In the genomic region with DNA sequence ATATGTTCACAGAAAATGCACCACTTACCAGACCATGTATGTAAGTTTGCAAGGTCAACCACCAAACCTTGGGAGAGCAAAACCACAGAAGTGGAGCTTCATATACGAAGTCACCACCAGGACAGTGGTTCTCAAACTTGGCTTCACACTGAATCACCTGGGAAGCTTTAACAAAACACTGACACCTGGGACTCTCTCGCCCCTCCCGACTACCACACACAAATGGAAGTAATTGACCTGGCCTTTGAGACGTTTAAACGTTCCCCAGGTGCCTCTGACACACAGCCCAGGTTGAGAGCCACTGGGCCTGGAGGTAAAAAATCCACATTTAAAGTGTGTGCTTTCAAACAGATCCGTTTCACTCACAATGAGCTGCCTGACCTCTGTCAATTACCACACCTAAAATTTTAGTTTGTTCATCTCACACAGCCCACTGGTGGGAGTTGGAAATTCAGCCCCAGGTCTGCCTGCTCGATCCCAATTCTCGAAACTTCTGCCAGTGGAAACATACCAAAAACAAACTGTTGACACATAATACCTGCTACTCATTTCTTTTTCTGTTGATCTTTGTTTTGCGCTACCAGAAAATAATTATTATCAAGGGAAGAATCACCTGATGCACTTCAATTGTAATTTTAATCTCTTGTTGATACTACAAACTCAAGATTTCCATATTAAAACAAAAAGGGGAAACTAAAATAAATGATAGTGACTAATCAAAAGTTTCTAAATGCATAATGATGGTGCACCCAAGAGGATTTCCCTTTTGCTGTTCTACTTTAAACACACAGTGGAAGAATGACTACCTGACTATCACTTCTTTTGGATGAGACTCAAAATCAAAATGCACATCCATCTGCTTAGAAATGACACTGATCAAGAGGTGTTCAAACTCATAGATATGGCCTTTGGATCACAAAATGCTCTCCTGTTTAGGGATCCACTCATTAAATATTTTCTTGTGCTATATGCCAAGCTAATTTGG, we compare ENCODE assay signal across 25 cellular contexts. TPM values are rescaled to one million over a fixed set of nuclear protein-coding genes. Genes with fewer than 3 reads are reported as not detected.
DNase-seq lines count a peak whose midpoint lies in the region; FAIRE-seq and TF ChIP-seq lines count a peak whose summit lies in the region.
"Had no signal": no experiment of that assay in that cellular context is flagged by ENCODE, and none has a peak within 500 bp of the region (broad histone marks: within the 10 kb centered on the region; RNA-seq: fewer than 3 reads in every experiment).

No MANE protein-coding gene starts in this region.

- H3K4ac ChIP-seq in H1 (replicated peaks; ENCODE audit: insufficient read length, low read depth, low read length) = peak overlapping the region; percentile 38

- peaks cover 12% of the 10 kb centered on the region for H3K4me1 Mint-ChIP-seq in activated CD4-positive, alpha-beta T cell treated with anti-CD3 and anti-CD28 coated beads, Interleukin-2, amount 10 ng/mL, durations not matched to agents 24 days and 14 days
- no peaks in the 10 kb centered on the region for H3K4me1 Mint-ChIP-seq in neural progenitor cell

- H3K23ac ChIP-seq in H1 (ENCODE audit: insufficient read length) = no peak overlapping the region

- H2BK15ac ChIP-seq in H1 (ENCODE audit: low read length) = no peak overlapping the region

- no peak for TF ChIP-seq POLR2A in H1 (IDR thresholded peaks at IDR 0.05; ENCODE audit: control extremely low read depth in 1 of 2, low read depth in 2 of 2, low read length in 2 of 2)

- no peak for DNase-seq in activated CD4-positive, alpha-beta T cell treated with anti-CD3 and anti-CD28 coated beads, Interleukin-2, amount 10 ng/mL, durations not matched to agents 24 days and 14 days
- no peak for DNase-seq in activated CD4-positive, alpha-beta T cell treated with anti-CD3 and anti-CD28 coated beads, Interleukin-2, amount 50 U/mL, for 1 hour
- DNase-seq in NCI-H69 (lab: John Stamatoyannopoulos, UW) (peak; percentile 71), H1 (ENCODE audit: low read depth in 1 of 2, low spot score in 2 of 2) (no peak), neural progenitor cell (ENCODE audit: low spot score) (no peak), cortex of kidney (lab: John Stamatoyannopoulos, UW) (no peak), NCI-H1694 treated with DMSO at 0.1 percent for 48 hours (lab: John Stamatoyannopoulos, UW) (no peak), GM13976 (ENCODE audit: low spot score) (no peak)
- DNase-seq: activated CD4-positive, alpha-beta memory T cell treated with anti-CD3 and anti-CD28 coated beads, Interleukin-2, amount 10 ng/mL, durations not matched to agents 7 days and 5 days; activated naive CD8-positive, alpha-beta T cell treated with anti-CD3 and anti-CD28 coated beads, Interleukin-2, amount 10 ng/mL, durations not matched to agents 7 days and 5 days; DMS79 treated with DMSO at 0.1 percent for 48 hours; effector CD8-positive, alpha-beta T cell; mesenchymal stem cell; NCI-H1048; NCI-H2081; stimulated activated CD4-positive, alpha-beta T cell treated with anti-CD3 and anti-CD28 coated beads, Interleukin-12 subunit alpha, Interleukin-12 subunit beta, amount 100 ng/mL, for 4 hours; T-helper 9 cell; upper lobe of right lung had no signal

- H3K4me3 ChIP-seq in H1 (ENCODE audit: extremely low read depth in 1 of 4, insufficient read depth in 2 of 4, low read depth in 3 of 4, low read length in 4 of 4) (no peak overlapping the region), neural progenitor cell (no peak overlapping the region)
- H3K4me3 ChIP-seq: esophagus muscularis mucosa, gastroesophageal sphincter, GM12878, upper lobe of right lung had no signal

- 0 out of 7 replicates have a peak, but pooled peaks cover 0 to 2% (median 0%) of the 10 kb centered on the region in 4 experiments for H3K4me1 ChIP-seq in H1 (replicated peaks in 1 of 4; ENCODE audit: control insufficient read depth in 3 of 4, insufficient read depth in 4 of 4, low read length in 3 of 4)
- H3K4me1 ChIP-seq in neural progenitor cell = no peaks in the 10 kb centered on the region
- H3K4me1 ChIP-seq: esophagus muscularis mucosa, gastroesophageal sphincter, upper lobe of right lung had no signal

- no peak overlapping the region for H3K9ac ChIP-seq in H1 (replicated peaks in 1 of 4; ENCODE audit: extremely low read depth in 1 of 4, low read depth in 3 of 4, low read length in 3 of 4)
- H3K9ac ChIP-seq in neural progenitor cell = no peak overlapping the region

- H3K4me3 Mint-ChIP-seq in activated CD4-positive, alpha-beta T cell treated with anti-CD3 and anti-CD28 coated beads, Interleukin-2, amount 10 ng/mL, durations not matched to agents 24 days and 14 days = no peak overlapping the region
- no peak overlapping the region for H3K4me3 Mint-ChIP-seq in neural progenitor cell
- H3K4me3 Mint-ChIP-seq: activated CD4-positive, alpha-beta memory T cell treated with anti-CD3 and anti-CD28 coated beads, Interleukin-2, amount 10 ng/mL, durations not matched to agents 7 days and 5 days; activated naive CD8-positive, alpha-beta T cell treated with anti-CD3 and anti-CD28 coated beads, Interleukin-2, amount 10 ng/mL, durations not matched to agents 7 days and 5 days; WTC11 had no signal

- no peak for FAIRE-seq in H1 (lab: Jason Lieb, UNC)
- FAIRE-seq: A204.1, GM12878, GM19239 had no signal

- H3K18ac ChIP-seq in H1 (ENCODE audit: extremely low read depth, low read length) = no peak overlapping the region

- H3K27me3 ChIP-seq in H1 (replicated peaks in 1 of 4; ENCODE audit: control insufficient read depth in 3 of 4, extremely low read depth in 1 of 4, insufficient read depth in 3 of 4, low read length in 3 of 4) (no peaks in the 10 kb centered on the region; a peak in 1 of 7 replicates), neural progenitor cell (no peaks in the 10 kb centered on the region)
- H3K27me3 ChIP-seq: esophagus muscularis mucosa, gastroesophageal sphincter, upper lobe of right lung had no signal

- H3K79me2 ChIP-seq in H1 (ENCODE audit: control insufficient read depth in 1 of 2, insufficient read depth in 2 of 2, low read length in 2 of 2) (no peaks in the 10 kb centered on the region), neural progenitor cell (ENCODE audit: low read depth) (no peaks in the 10 kb centered on the region)

- no peak overlapping the region for H3K14ac ChIP-seq in H1 (ENCODE audit: insufficient read length)

- CTCF ChIA-PET in H1 (lab: Charles Lee; ENCODE audit: partially characterized antibody) = interaction anchor here (0.7 to 2.4 kb wide), 2 partner anchors 12 to 274 kb away, joined by 3 to 6 read pairs; no protein-coding TSS in a partner anchor

- no peak for TF ChIP-seq RAD21 in H1 (IDR thresholded peaks at IDR 0.05 in 1 of 2, conservative IDR thresholded peaks at IDR 0.05 in 1 of 2; ENCODE audit: low read depth in 2 of 2, low read length in 2 of 2)

- no peak overlapping the region for H4K8ac ChIP-seq in H1 (ENCODE audit: extremely low read depth, insufficient read depth, low read length)

- H2BK20ac ChIP-seq in H1 (ENCODE audit: low read length) = no peak overlapping the region

- no peaks in the 10 kb centered on the region for H3K23me2 ChIP-seq in H1 (ENCODE audit: low read depth, low read length)

- H3K4me2 ChIP-seq in H1 (ENCODE audit: insufficient read depth in 1 of 2, low read depth in 2 of 2, low read length in 2 of 2) = no peak overlapping the region; a peak in 1 of 4 replicates
- H3K4me2 ChIP-seq in neural progenitor cell = no peak overlapping the region

- WGBS in H1 (ENCODE audit: extremely low coverage in 1 of 2, insufficient coverage in 1 of 2, insufficient read length in 1 of 2, insufficient replicate concordance in 2 of 2, low coverage in 1 of 2, low lambda C conversion rate in 2 of 2, missing lambda C conversion rate in 1 of 2), 2 experiments = 74% methylated on average over 9 of the region's 9 CpGs; no CpG with 5 or more reads in 1 of the 2 experiments

- no peak overlapping the region for H3K56ac ChIP-seq in H1 (replicated peaks; ENCODE audit: insufficient read length, low read depth, low read length)

- intact Hi-C loops in activated CD4-positive, alpha-beta T cell treated with anti-CD3 and anti-CD28 coated beads, Interleukin-2, amount 10 ng/mL, durations not matched to agents 24 days and 14 days (cut with micrococcal nuclease) = no loop called here

- H4K5ac ChIP-seq in H1 (ENCODE audit: insufficient read length, low read depth, low read length) = no peak overlapping the region

- H3K27ac Mint-ChIP-seq in activated CD4-positive, alpha-beta T cell treated with anti-CD3 and anti-CD28 coated beads, Interleukin-2, amount 10 ng/mL, durations not matched to agents 24 days and 14 days = peak overlapping the region; percentile 29
- peak overlapping the region; percentile 37 for H3K27ac Mint-ChIP-seq in neural progenitor cell
- H3K27ac Mint-ChIP-seq: activated CD4-positive, alpha-beta memory T cell treated with anti-CD3 and anti-CD28 coated beads, Interleukin-2, amount 10 ng/mL, durations not matched to agents 7 days and 5 days; WTC11 had no signal

- H2BK120ac ChIP-seq in H1 (replicated peaks; ENCODE audit: low read depth, low read length) = no peak overlapping the region

- H3K27me3 Mint-ChIP-seq in activated CD4-positive, alpha-beta T cell treated with anti-CD3 and anti-CD28 coated beads, Interleukin-2, amount 10 ng/mL, durations not matched to agents 24 days and 14 days = peaks cover 17% of the 10 kb centered on the region
- H3K27me3 Mint-ChIP-seq in neural progenitor cell (ENCODE audit: insufficient read depth, low read depth) = peaks cover 5% of the 10 kb centered on the region
- H3K27me3 Mint-ChIP-seq: activated CD4-positive, alpha-beta memory T cell treated with anti-CD3 and anti-CD28 coated beads, Interleukin-2, amount 10 ng/mL, durations not matched to agents 7 days and 5 days had no signal

- H2AFZ ChIP-seq in H1 (ENCODE audit: low read length) = 0 out of 2 replicates have a peak overlapping the region, but pooled peaks have one; percentile 5
- no peak overlapping the region for H2AFZ ChIP-seq in neural progenitor cell (replicated peaks)

- H2BK12ac ChIP-seq in H1 (ENCODE audit: low read depth, low read length) = no peak overlapping the region

- in situ Hi-C loops in GM13976 (cut with MboI; ENCODE audit: low sequenced_read_pairs, unreplicated experiment) = loop anchor here (10.0 to 25.0 kb wide), 2 partner anchors 316 to 599 kb away; no protein-coding TSS in a partner anchor

- TF ChIP-seq CTCF in H1 (IDR thresholded peaks at IDR 0.05; ENCODE audit: control extremely low read depth in 1 of 3, insufficient read depth in 1 of 3, low read depth in 1 of 3, low read length in 3 of 3) (no peak), neural progenitor cell (IDR thresholded peaks at IDR 0.05) (no peak), GM13976 (IDR thresholded peaks at IDR 0.05; ENCODE audit: borderline replicate concordance, control extremely low read depth, extremely low read depth, insufficient read depth, missing control alignments) (no peak)

- no peaks in the 10 kb centered on the region for H3K9me3 ChIP-seq in H1 (ENCODE audit: insufficient read depth in 2 of 2, low read depth in 1 of 2, low read length in 1 of 2)
- H3K9me3 ChIP-seq in neural progenitor cell (ENCODE audit: low read depth) = no peaks in the 10 kb centered on the region
- H3K9me3 ChIP-seq: esophagus muscularis mucosa, gastroesophageal sphincter, upper lobe of right lung had no signal

- H4K20me1 ChIP-seq in H1 (replicated peaks in 1 of 2; ENCODE audit: control insufficient read depth in 1 of 2, insufficient read depth in 2 of 2, low read length in 2 of 2) (no peaks in the 10 kb centered on the region), neural progenitor cell (ENCODE audit: low read depth) (no peaks in the 10 kb centered on the region)

- TF ChIP-seq EP300 in H1 (IDR thresholded peaks at IDR 0.05; ENCODE audit: borderline replicate concordance in 1 of 2, low read depth in 2 of 2, low read length in 2 of 2) = no peak

- H2BK5ac ChIP-seq in H1 (ENCODE audit: low read depth, low read length) = no peak overlapping the region

- no peaks in the 10 kb centered on the region for H3K9me3 Mint-ChIP-seq in activated CD4-positive, alpha-beta T cell treated with anti-CD3 and anti-CD28 coated beads, Interleukin-2, amount 10 ng/mL, durations not matched to agents 24 days and 14 days
- H3K9me3 Mint-ChIP-seq in neural progenitor cell = no peaks in the 10 kb centered on the region
- H3K9me3 Mint-ChIP-seq: activated CD4-positive, alpha-beta memory T cell treated with anti-CD3 and anti-CD28 coated beads, Interleukin-2, amount 10 ng/mL, durations not matched to agents 7 days and 5 days; WTC11 had no signal

- no peak overlapping the region for H4K91ac ChIP-seq in H1 (replicated peaks; ENCODE audit: insufficient read length, low read length)

- no peaks in the 10 kb centered on the region for H3K79me1 ChIP-seq in H1 (ENCODE audit: low read depth, low read length)

- no peaks in the 10 kb centered on the region for H3K36me3 ChIP-seq in H1 (ENCODE audit: control insufficient read depth in 2 of 4, insufficient read depth in 4 of 4, low read length in 3 of 4)
- no peaks in the 10 kb centered on the region for H3K36me3 ChIP-seq in neural progenitor cell
- H3K36me3 ChIP-seq: esophagus muscularis mucosa, gastroesophageal sphincter, upper lobe of right lung had no signal

- H2AK5ac ChIP-seq in H1 (ENCODE audit: low read depth, low read length) = no peak overlapping the region

- no peaks in the 10 kb centered on the region for H3F3A ChIP-seq in neural progenitor cell (ENCODE audit: low read depth)

- H3K27ac ChIP-seq in H1 (ENCODE audit: low read depth, low read length) (no peak overlapping the region), neural progenitor cell (no peak overlapping the region)
- H3K27ac ChIP-seq: esophagus muscularis mucosa, gastroesophageal sphincter, upper lobe of right lung had no signal

- POLR2A ChIA-PET in H1 (lab: Charles Lee; ENCODE audit: partially characterized antibody) = interaction anchor here (0.6 to 1.0 kb wide), 3 partner anchors 29 to 160 kb away, joined by 3 to 5 read pairs (median 3); no protein-coding TSS in a partner anchor

- H3K36me3 Mint-ChIP-seq in activated CD4-positive, alpha-beta T cell treated with anti-CD3 and anti-CD28 coated beads, Interleukin-2, amount 10 ng/mL, durations not matched to agents 24 days and 14 days (ENCODE audit: low read depth) = no peaks in the 10 kb centered on the region
- no peaks in the 10 kb centered on the region for H3K36me3 Mint-ChIP-seq in neural progenitor cell
- H3K36me3 Mint-ChIP-seq: activated naive CD8-positive, alpha-beta T cell treated with anti-CD3 and anti-CD28 coated beads, Interleukin-2, amount 10 ng/mL, durations not matched to agents 7 days and 5 days; WTC11 had no signal

RNA-seq across cellular contexts. Expression of a gene that starts 26.6 kb away (rescaled TPM):
- total RNA-seq in activated CD4-positive, alpha-beta T cell treated with anti-CD3 and anti-CD28 coated beads, Interleukin-2, amount 10 ng/mL, durations not matched to agents 24 days and 14 days = 0.62 and 0.70 TPM in 2 replicates
- 0.32 and 0.36 TPM in 2 replicates for total RNA-seq in H1 (2021; fragmentation: NEBNext Ultra II Directional; extraction: Animal tissue kit (Norgen Biotek cat#: 25700))
- polyA plus RNA-seq in H1 (2011; rRNA removed) = 0.27 and 0.67 TPM in 2 replicates
- polyA plus RNA-seq in H1 (2011; cell fraction: cytosol; rRNA removed) = 1.3 TPM
- 0.20 TPM for polyA plus RNA-seq in H1 (2011; cell fraction: nucleus; rRNA removed)
- polyA plus RNA-seq in H1 (2012, experiment 1 of 2) = 0.70 to 1.4 TPM (median 1.0 TPM) in 4 replicates
- not detected for polyA plus RNA-seq in H1 (2012, experiment 2 of 2)
- 0.89 TPM for polyA plus RNA-seq in H1 (2013, experiment 1 of 2)
- 0.92 TPM for polyA plus RNA-seq in H1 (2013, experiment 2 of 2)
- polyA minus RNA-seq in H1 (2011; rRNA and poly(A)+ RNA removed) = 0.73 and 2.3 TPM in 2 replicates
- polyA minus RNA-seq in H1 (2011; cell fraction: cytosol; rRNA and poly(A)+ RNA removed) = not detected
- 1.7 TPM for polyA minus RNA-seq in H1 (2011; cell fraction: nucleus; rRNA and poly(A)+ RNA removed)
- 1.8 and 5.2 TPM in 2 replicates for total RNA-seq in neural progenitor cell (ENCODE audit: low replicate concordance)
- total RNA-seq: kidney epithelial cell had no signal

RNA-seq across cellular contexts. Expression of a gene that starts 26.8 kb away (rescaled TPM):
- total RNA-seq in activated CD4-positive, alpha-beta T cell treated with anti-CD3 and anti-CD28 coated beads, Interleukin-2, amount 10 ng/mL, durations not matched to agents 24 days and 14 days = 42.0 and 44.1 TPM in 2 replicates
- 32.9 and 36.4 TPM in 2 replicates for total RNA-seq in H1 (2021; fragmentation: NEBNext Ultra II Directional; extraction: Animal tissue kit (Norgen Biotek cat#: 25700))
- 11.9 and 20.5 TPM in 2 replicates for polyA plus RNA-seq in H1 (2011; rRNA removed)
- 25.8 TPM for polyA plus RNA-seq in H1 (2011; cell fraction: cytosol; rRNA removed)
- 5.2 TPM for polyA plus RNA-seq in H1 (2011; cell fraction: nucleus; rRNA removed)
- 21.0 to 27.2 TPM (median 23.5 TPM) in 4 replicates for polyA plus RNA-seq in H1 (2012, experiment 1 of 2)
- polyA plus RNA-seq in H1 (2012, experiment 2 of 2) = 3.9 TPM
- polyA plus RNA-seq in H1 (2013, experiment 1 of 2) = 24.2 TPM
- polyA plus RNA-seq in H1 (2013, experiment 2 of 2) = 25.6 TPM
- 9.9 and 14.0 TPM in 2 replicates for polyA minus RNA-seq in H1 (2011; rRNA and poly(A)+ RNA removed)
- polyA minus RNA-seq in H1 (2011; cell fraction: cytosol; rRNA and poly(A)+ RNA removed) = 10.1 TPM
- polyA minus RNA-seq in H1 (2011; cell fraction: nucleus; rRNA and poly(A)+ RNA removed) = 8.8 TPM
- total RNA-seq in neural progenitor cell (ENCODE audit: low replicate concordance) = 33.3 and 41.8 TPM in 2 replicates

RNA-seq across cellular contexts. Expression of a gene that starts 26.8 kb away (rescaled TPM):
- total RNA-seq in activated CD4-positive, alpha-beta T cell treated with anti-CD3 and anti-CD28 coated beads, Interleukin-2, amount 10 ng/mL, durations not matched to agents 24 days and 14 days = 28.9 and 30.3 TPM in 2 replicates
- total RNA-seq in H1 (2021; fragmentation: NEBNext Ultra II Directional; extraction: Animal tissue kit (Norgen Biotek cat#: 25700)) = 15.2 and 16.0 TPM in 2 replicates
- 4.9 and 5.0 TPM in 2 replicates for polyA plus RNA-seq in H1 (2011; rRNA removed)
- polyA plus RNA-seq in H1 (2011; cell fraction: cytosol; rRNA removed) = 5.5 TPM
- 6.8 TPM for polyA plus RNA-seq in H1 (2011; cell fraction: nucleus; rRNA removed)
- polyA plus RNA-seq in H1 (2012, experiment 1 of 2) = 10.7 to 12.4 TPM (median 11.2 TPM) in 4 replicates
- polyA plus RNA-seq in H1 (2012, experiment 2 of 2) = 6.0 TPM
- polyA plus RNA-seq in H1 (2013, experiment 1 of 2) = 10.1 TPM
- 9.1 TPM for polyA plus RNA-seq in H1 (2013, experiment 2 of 2)
- polyA minus RNA-seq in H1 (2011; rRNA and poly(A)+ RNA removed) = 14.8 and 18.1 TPM in 2 replicates
- 15.1 TPM for polyA minus RNA-seq in H1 (2011; cell fraction: cytosol; rRNA and poly(A)+ RNA removed)
- 18.4 TPM for polyA minus RNA-seq in H1 (2011; cell fraction: nucleus; rRNA and poly(A)+ RNA removed)
- total RNA-seq in neural progenitor cell (ENCODE audit: low replicate concordance) = 17.6 and 18.8 TPM in 2 replicates

RNA-seq across cellular contexts. Expression of a gene that starts 36.6 kb away (rescaled TPM):
- 103 and 113 TPM in 2 replicates for total RNA-seq in activated CD4-positive, alpha-beta T cell treated with anti-CD3 and anti-CD28 coated beads, Interleukin-2, amount 10 ng/mL, durations not matched to agents 24 days and 14 days
- 26.2 and 28.1 TPM in 2 replicates for total RNA-seq in H1 (2021; fragmentation: NEBNext Ultra II Directional; extraction: Animal tissue kit (Norgen Biotek cat#: 25700))
- 4.7 and 7.5 TPM in 2 replicates for polyA plus RNA-seq in H1 (2011; rRNA removed)
- polyA plus RNA-seq in H1 (2011; cell fraction: cytosol; rRNA removed) = 8.6 TPM
- 4.7 TPM for polyA plus RNA-seq in H1 (2011; cell fraction: nucleus; rRNA removed)
- polyA plus RNA-seq in H1 (2012, experiment 1 of 2) = 10.9 to 16.0 TPM (median 12.6 TPM) in 4 replicates
- polyA plus RNA-seq in H1 (2012, experiment 2 of 2) = 6.5 TPM
- 19.4 TPM for polyA plus RNA-seq in H1 (2013, experiment 1 of 2)
- 19.4 TPM for polyA plus RNA-seq in H1 (2013, experiment 2 of 2)
- 4.1 TPM in 2 replicates for polyA minus RNA-seq in H1 (2011; rRNA and poly(A)+ RNA removed)
- polyA minus RNA-seq in H1 (2011; cell fraction: cytosol; rRNA and poly(A)+ RNA removed) = 5.7 TPM
- 10.4 TPM for polyA minus RNA-seq in H1 (2011; cell fraction: nucleus; rRNA and poly(A)+ RNA removed)
- 26.5 and 43.0 TPM in 2 replicates for total RNA-seq in neural progenitor cell (ENCODE audit: low replicate concordance)
